21 cellular contexts compared by ENCODE assay signal in the genomic region with DNA sequence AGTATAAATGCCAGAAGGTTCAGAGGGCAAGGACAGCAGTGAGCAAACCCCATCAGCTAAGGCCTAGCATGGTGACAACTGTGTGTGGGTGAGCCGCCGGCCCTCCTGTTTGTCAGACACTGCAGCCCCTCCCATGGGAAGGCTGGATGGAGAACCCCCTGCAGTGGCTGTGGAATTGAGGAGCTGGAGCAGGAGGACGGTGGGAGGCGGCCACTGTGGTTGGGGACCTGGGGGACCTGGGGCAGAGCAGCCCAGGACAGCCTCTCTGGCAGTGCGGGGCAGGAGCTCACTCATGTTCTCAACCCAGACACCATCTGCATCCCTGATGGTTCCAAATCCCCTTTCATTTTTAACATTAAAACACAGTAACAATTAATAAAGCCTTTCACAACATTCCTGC.
"Had no signal": no experiment of that assay in that cellular context is flagged by ENCODE, and none has a peak within 500 bp of the region (broad histone marks: within the 10 kb centered on the region; RNA-seq: fewer than 3 reads in every experiment).

No MANE protein-coding gene starts in this region.

- H3K4me3 Mint-ChIP-seq: activated B cell treated with CpG ODN at 0.5 μM for 24 hours; activated CD8-positive, alpha-beta T cell treated with anti-CD3 and anti-CD28 coated beads for 36 hours; endodermal cell; neural crest cell; T-cell; T-helper 2 cell treated with Interferon-gamma antibody and Interleukin-4, amounts not matched to agents 5 μg/mL and 100 μg/mL, for 36 hours had no signal

- H3K27ac Mint-ChIP-seq: activated B cell treated with CpG ODN at 0.5 μM for 24 hours; endodermal cell; T-helper 2 cell treated with Interferon-gamma antibody and Interleukin-4, amounts not matched to agents 5 μg/mL and 100 μg/mL, for 36 hours had no signal

- H3K4me1 Mint-ChIP-seq: activated B cell treated with CpG ODN at 0.5 μM for 24 hours, neural crest cell had no signal

- H3K4me3 ChIP-seq: coronary artery, left lung, lower lobe of right lung, tibial nerve had no signal

- H3K27me3 Mint-ChIP-seq: activated B cell treated with CpG ODN at 0.5 μM for 24 hours; activated CD8-positive, alpha-beta T cell treated with anti-CD3 and anti-CD28 coated beads for 36 hours; T-cell had no signal

- H3K27me3 ChIP-seq: left lung, tibial nerve had no signal

- H3K27ac ChIP-seq: coronary artery, left lung, lower lobe of right lung, tibial nerve had no signal

- H3K9me3 ChIP-seq: left lung, lower lobe of right lung, tibial nerve had no signal

- DNase-seq: activated B cell treated with CpG ODN at 0.5 μM for 24 hours; activated CD4-positive, alpha-beta T cell treated with anti-CD3 and anti-CD28 coated beads, Interleukin-2, amount 50 U/mL, for 1 hour; activated CD8-positive, alpha-beta T cell treated with anti-CD3 and anti-CD28 coated beads for 36 hours; activated naive CD4-positive, alpha-beta T cell treated with Interleukin-2 at 50 U/mL for 16 hours; activated T-cell treated with anti-CD3 and anti-CD28 coated beads, Interleukin-2, amount 50 U/mL, for 48 hours; cerebellar nuclear complex; endodermal cell; lower lobe of right lung; mesenchymal stem cell; occipital lobe; right cardiac atrium; stimulated activated CD4-positive, alpha-beta T cell treated with anti-CD3 and anti-CD28 coated beads, Interleukin-15, amount 100 ng/mL, for 24 hours; stimulated activated CD4-positive, alpha-beta T cell treated with anti-CD3 and anti-CD28 coated beads, Interleukin-2, amount 100 ng/mL, for 24 hours; stimulated activated naive CD4-positive, alpha-beta T cell; T-cell had no signal

- ATAC-seq: activated CD8-positive, alpha-beta T cell treated with anti-CD3 and anti-CD28 coated beads for 36 hours; esophagus mucosa; left lung; lower lobe of right lung; right cardiac atrium; T-cell had no signal

- H3K36me3 ChIP-seq: left lung, lower lobe of right lung had no signal

- H3K9me3 Mint-ChIP-seq: activated B cell treated with CpG ODN at 0.5 μM for 24 hours; activated CD8-positive, alpha-beta T cell treated with anti-CD3 and anti-CD28 coated beads for 36 hours; endodermal cell; neural crest cell; T-cell; T-helper 2 cell treated with Interferon-gamma antibody and Interleukin-4, amounts not matched to agents 5 μg/mL and 100 μg/mL, for 36 hours had no signal
